ENCODE assay signal across 8 cellular contexts in genomic region chr20:3045042-3045815, GRCh38. TPM values are rescaled to one million over a fixed set of nuclear protein-coding genes. Genes with fewer than 3 reads are reported as not detected.
DNase-seq lines count a peak whose midpoint lies in the region; ATAC-seq, FAIRE-seq and TF ChIP-seq lines count a peak whose summit lies in the region.

No MANE protein-coding gene starts in this region.

- H3K4me1 ChIP-seq in endodermal cell (ENCODE audit: control insufficient read depth, insufficient read depth, low read length) (peaks cover 3% of the 10 kb centered on the region), mucosa of descending colon (ENCODE audit: low read depth) (peaks cover 14% of the 10 kb centered on the region), stomach smooth muscle (ENCODE audit: control insufficient read depth, insufficient read depth, low read length) (peaks cover 44% of the 10 kb centered on the region)

- DNase-seq in NCI-H2171 (lab: John Stamatoyannopoulos, UW), result peak; percentile 38
- peak; percentile 33 for DNase-seq in activated CD4-positive, alpha-beta T cell treated with anti-CD3 and anti-CD28 coated beads, Interleukin-2, amount 50 U/mL, for 1 hour
- no peak for DNase-seq in endodermal cell
- peak in 2 of 3 donors; percentile 84 to 89 for DNase-seq in mucosa of descending colon

- peaks cover 23% of the 10 kb centered on the region for H3K4me1 Mint-ChIP-seq in endodermal cell

- H3K4me3 Mint-ChIP-seq in endodermal cell, result peak overlapping the region; percentile 90

- H3K4me3 ChIP-seq in endodermal cell (ENCODE audit: low read length) (peak overlapping the region; percentile 95), mucosa of descending colon (peak overlapping the region; percentile 82), stomach smooth muscle (ENCODE audit: low read length in 2 of 2) (peak overlapping the region; percentile 78 to 88)

- H3K27me3 Mint-ChIP-seq in endodermal cell (ENCODE audit: insufficient read depth), result no peaks in the 10 kb centered on the region

- H3K9ac ChIP-seq in endodermal cell (ENCODE audit: extremely low read depth, low read length, poor library complexity, severe bottlenecking) (peak overlapping the region; percentile 66), stomach smooth muscle (ENCODE audit: low read length in 2 of 2) (peak overlapping the region; percentile 68 to 74)

- no peaks in the 10 kb centered on the region for H3K9me3 ChIP-seq in endodermal cell (ENCODE audit: control insufficient read depth, low read length)
- H3K9me3 ChIP-seq in mucosa of descending colon, result no peaks in the 10 kb centered on the region
- H3K9me3 ChIP-seq in stomach smooth muscle (ENCODE audit: control insufficient read depth in 2 of 2, low read length in 2 of 2), result no peaks in the 10 kb centered on the region

- H3K27me3 ChIP-seq in endodermal cell (ENCODE audit: control insufficient read depth, insufficient read depth, low read length, poor library complexity, severe bottlenecking) (no peaks in the 10 kb centered on the region), stomach smooth muscle (ENCODE audit: control insufficient read depth in 1 of 2, insufficient read depth in 2 of 2, low read length in 2 of 2) (no peaks in the 10 kb centered on the region)

- peak overlapping the region; percentile 33 for H3K27ac Mint-ChIP-seq in endodermal cell

- TF ChIP-seq CTCF in endodermal cell (conservative IDR thresholded peaks at IDR 0.05), result no peak
- TF ChIP-seq CTCF in mucosa of descending colon (IDR thresholded peaks at IDR 0.05), result no peak

- intact Hi-C loops in mucosa of descending colon (cut with DNase I, micrococcal nuclease), result no loop called here

- FAIRE-seq in A204.1 (lab: Jason Lieb, UNC), result peak; percentile 96

- ATAC-seq in GM18499 (IDR thresholded peaks at IDR 0.05; ENCODE audit: insufficient read depth, unreplicated experiment), result peak; percentile 31
- ATAC-seq in HG02885 (IDR thresholded peaks at IDR 0.05; ENCODE audit: poor library complexity, unreplicated experiment), result peak; percentile 44
- ATAC-seq in mucosa of descending colon, result peak; percentile 70

- H3K36me3 ChIP-seq in endodermal cell (ENCODE audit: control insufficient read depth, insufficient read depth, low read length) (peaks cover 32% of the 10 kb centered on the region), mucosa of descending colon (ENCODE audit: low read depth) (no peaks in the 10 kb centered on the region), stomach smooth muscle (ENCODE audit: control insufficient read depth in 2 of 2, insufficient read depth in 2 of 2, low read length in 2 of 2) (peaks cover 14 to 24% of the 10 kb centered on the region in 2 donors)

- 9 to 18% methylated on average over 17 to 24 of the region's 24 CpGs for WGBS in endodermal cell (ENCODE audit: insufficient coverage in 1 of 2, insufficient read length in 1 of 2), 2 experiments

- peaks cover 39% of the 10 kb centered on the region for H3K36me3 Mint-ChIP-seq in endodermal cell (ENCODE audit: low read depth)

- H3K9me3 Mint-ChIP-seq in endodermal cell, result no peaks in the 10 kb centered on the region

- H3K27ac ChIP-seq in endodermal cell (ENCODE audit: low read depth, low read length) (no peak overlapping the region), stomach smooth muscle (ENCODE audit: low read length) (peak overlapping the region; percentile 81)

RNA-seq across cellular contexts. Expression of gene MRPS26, which starts 0.6 kb away (rescaled TPM):
- total RNA-seq in endodermal cell (10 to 100 TPM; 75.1 to 87.7 TPM), mucosa of descending colon (10 to 100 TPM; 29.6 to 47.9 (median 32.9) TPM)
- polyA plus RNA-seq in endodermal cell (2013, experiment 1 of 2), result 62.9 TPM
- 61.7 TPM for polyA plus RNA-seq in endodermal cell (2013, experiment 2 of 2)

RNA-seq across cellular contexts. Expression of gene GNRH2, which starts 1.8 kb away (rescaled TPM):
- total RNA-seq in endodermal cell (1 to 10 TPM in 1 of 2 donors, not detected in 1; 2.5 TPM), mucosa of descending colon (1 to 10 TPM in 1 of 3 donors, not detected in 2; 1.1 TPM)
- polyA plus RNA-seq in endodermal cell (2013, experiment 1 of 2), result not detected
- polyA plus RNA-seq in endodermal cell (2013, experiment 2 of 2), result not detected

RNA-seq across cellular contexts. Expression of gene OXT, which starts 26.2 kb away (rescaled TPM):
- total RNA-seq in endodermal cell (not detected), mucosa of descending colon (under 1 TPM in 1 of 3 donors, not detected in 2; 0.66 TPM)
- polyA plus RNA-seq in endodermal cell (2013, experiment 1 of 2), result not detected
- polyA plus RNA-seq in endodermal cell (2013, experiment 2 of 2), result not detected

RNA-seq across cellular contexts. Expression of gene AVP, which starts 39.3 kb away (rescaled TPM):
- total RNA-seq in endodermal cell (not detected), mucosa of descending colon (not detected)
- polyA plus RNA-seq in endodermal cell (2013, experiment 1 of 2), result not detected
- polyA plus RNA-seq in endodermal cell (2013, experiment 2 of 2), result not detected
